ENCODE assay signal across 14 cellular contexts in genomic region chr17:75829747-75830146, GRCh38. TPM values are rescaled to one million over a fixed set of nuclear protein-coding genes. Genes with fewer than 3 reads are reported as not detected.
DNase-seq lines count a peak whose midpoint lies in the region; ATAC-seq and TF ChIP-seq lines count a peak whose summit lies in the region.
"Had no signal": no experiment of that assay in that cellular context is flagged by ENCODE, and none has a peak within 500 bp of the region (broad histone marks: within the 10 kb centered on the region; RNA-seq: fewer than 3 reads in every experiment).

No MANE protein-coding gene starts in this region.

- H3K27ac Mint-ChIP-seq in natural killer cell = peak overlapping the region; percentile 97 to 99
- peak overlapping the region in 1 of 2 donors; percentile 50 for H3K27ac Mint-ChIP-seq in natural killer cell treated with Interleukin-12 subunit alpha and Interleukin-12 subunit beta and Interleukin-15 and Interleukin-18, amount 100 ng/mL, for 72 hours
- peak overlapping the region; percentile 24 for H3K27ac Mint-ChIP-seq in endothelial cell (ENCODE audit: unreplicated experiment)
- H3K27ac Mint-ChIP-seq: CD4-positive, alpha-beta T cell had no signal

- peak overlapping the region; percentile 18; the same call in 1 of the 2 replicates for H3K27ac ChIP-seq in HUES6 (ENCODE audit: low read depth, low read length)
- H3K27ac ChIP-seq: KMS-11 had no signal

- H3K9me3 ChIP-seq in HUES6 (ENCODE audit: control insufficient read depth, insufficient read depth, low read depth, low read length) = no peaks in the 10 kb centered on the region

- H3K4me1 ChIP-seq in HUES6 (ENCODE audit: control insufficient read depth, insufficient read depth, low read length) = peaks cover 46% of the 10 kb centered on the region

- peaks cover 10% of the 10 kb centered on the region for H3K36me3 ChIP-seq in HUES6 (ENCODE audit: control insufficient read depth, insufficient read depth, low read length)

- H3K4me3 Mint-ChIP-seq in natural killer cell = no peak overlapping the region
- H3K4me3 Mint-ChIP-seq in natural killer cell treated with Interleukin-12 subunit alpha and Interleukin-12 subunit beta and Interleukin-15 and Interleukin-18, amount 100 ng/mL, for 72 hours = no peak overlapping the region
- H3K4me3 Mint-ChIP-seq in endothelial cell (ENCODE audit: unreplicated experiment) = no peak overlapping the region
- H3K4me3 Mint-ChIP-seq: CD4-positive, alpha-beta T cell had no signal

- no peak for TF ChIP-seq CTCF in natural killer cell (IDR thresholded peaks at IDR 0.05)
- no peak for TF ChIP-seq CTCF in endothelial cell (IDR thresholded peaks at IDR 0.05; ENCODE audit: unreplicated experiment)

- no peak for ATAC-seq in natural killer cell
- no peak for ATAC-seq in natural killer cell treated with Interleukin-12 subunit alpha and Interleukin-12 subunit beta and Interleukin-15 and Interleukin-18, amount 100 ng/mL, for 72 hours
- ATAC-seq in HG03175 (IDR thresholded peaks at IDR 0.05; ENCODE audit: unreplicated experiment) = no peak

- intact Hi-C loops in natural killer cell (cut with micrococcal nuclease) = no loop called here

- no peak overlapping the region for H3K9ac ChIP-seq in HUES6 (ENCODE audit: low read length)
- H3K9ac ChIP-seq: KMS-11 had no signal

- H3K9me3 Mint-ChIP-seq in natural killer cell (no peaks in the 10 kb centered on the region), endothelial cell (ENCODE audit: unreplicated experiment) (no peaks in the 10 kb centered on the region)
- no peaks in the 10 kb centered on the region for H3K9me3 Mint-ChIP-seq in natural killer cell treated with Interleukin-12 subunit alpha and Interleukin-12 subunit beta and Interleukin-15 and Interleukin-18, amount 100 ng/mL, for 72 hours
- H3K9me3 Mint-ChIP-seq: CD4-positive, alpha-beta T cell had no signal

- DNase-seq in natural killer cell (no peak), endothelial cell (ENCODE audit: low spot score) (no peak), GM03348 (ENCODE audit: low spot score) (no peak), NCI-H748 treated with DMSO at 0.1 percent for 48 hours (lab: John Stamatoyannopoulos, UW) (no peak)
- no peak for DNase-seq in natural killer cell treated with Interleukin-12 subunit alpha and Interleukin-12 subunit beta and Interleukin-15 and Interleukin-18, amount 100 ng/mL, for 72 hours (ENCODE audit: low spot score)
- DNase-seq: AML-193, NCI-H1048, NCI-H146, NCI-H2081, NCI-H510A had no signal

- H3K36me3 Mint-ChIP-seq in natural killer cell (no peaks in the 10 kb centered on the region), endothelial cell (ENCODE audit: low read depth, unreplicated experiment) (peaks cover 5% of the 10 kb centered on the region)
- peaks cover 5% of the 10 kb centered on the region for H3K36me3 Mint-ChIP-seq in natural killer cell treated with Interleukin-12 subunit alpha and Interleukin-12 subunit beta and Interleukin-15 and Interleukin-18, amount 100 ng/mL, for 72 hours

- H3K27me3 ChIP-seq in HUES6 (ENCODE audit: control insufficient read depth, insufficient read depth, low read length) = no peaks in the 10 kb centered on the region

- H3K4me1 Mint-ChIP-seq in natural killer cell = peaks cover 27 to 51% of the 10 kb centered on the region in 2 donors
- H3K4me1 Mint-ChIP-seq in natural killer cell treated with Interleukin-12 subunit alpha and Interleukin-12 subunit beta and Interleukin-15 and Interleukin-18, amount 100 ng/mL, for 72 hours (ENCODE audit: low read depth in 2 of 2) = peaks cover 23 to 35% of the 10 kb centered on the region in 2 donors
- peaks cover 16% of the 10 kb centered on the region for H3K4me1 Mint-ChIP-seq in endothelial cell (ENCODE audit: unreplicated experiment)

- H3K4me3 ChIP-seq in HUES6 (ENCODE audit: low read depth, low read length) = no peak overlapping the region

- H3K27me3 Mint-ChIP-seq in natural killer cell (ENCODE audit: low read depth in 2 of 2) (no peaks in the 10 kb centered on the region), endothelial cell (ENCODE audit: unreplicated experiment) (peaks cover 8% of the 10 kb centered on the region)
- no peaks in the 10 kb centered on the region for H3K27me3 Mint-ChIP-seq in natural killer cell treated with Interleukin-12 subunit alpha and Interleukin-12 subunit beta and Interleukin-15 and Interleukin-18, amount 100 ng/mL, for 72 hours
- H3K27me3 Mint-ChIP-seq: CD4-positive, alpha-beta T cell had no signal

RNA-seq across cellular contexts. Expression of gene UNC13D, which starts 14.5 kb away (rescaled TPM):
- total RNA-seq in natural killer cell (100 to 1,000 TPM; 269 to 279 (median 277) TPM), endothelial cell (ENCODE audit: unreplicated experiment) (11.5 TPM)
- total RNA-seq in natural killer cell treated with Interleukin-12 subunit alpha and Interleukin-12 subunit beta and Interleukin-15 and Interleukin-18, amount 100 ng/mL, for 72 hours = 100 to 1,000 TPM; 270 to 289 TPM

RNA-seq across cellular contexts. Expression of gene WBP2, which starts 25.4 kb away (rescaled TPM):
- total RNA-seq in natural killer cell = 100 to 1,000 TPM in 1 of 3 donors, 10 to 100 TPM in 2; 81.1 to 106 (median 95.2) TPM
- 100 to 1,000 TPM in 1 of 2 donors, 10 to 100 TPM in 1; 73.8 to 101 TPM for total RNA-seq in natural killer cell treated with Interleukin-12 subunit alpha and Interleukin-12 subunit beta and Interleukin-15 and Interleukin-18, amount 100 ng/mL, for 72 hours
- 69.6 TPM for total RNA-seq in endothelial cell (ENCODE audit: unreplicated experiment)

RNA-seq across cellular contexts. Expression of gene UNK, which starts 45.1 kb away (rescaled TPM):
- total RNA-seq in natural killer cell (10 to 100 TPM; 44.2 to 51.3 (median 44.5) TPM), endothelial cell (ENCODE audit: unreplicated experiment) (28.8 TPM)
- total RNA-seq in natural killer cell treated with Interleukin-12 subunit alpha and Interleukin-12 subunit beta and Interleukin-15 and Interleukin-18, amount 100 ng/mL, for 72 hours = 10 to 100 TPM; 30.6 to 39.8 TPM

RNA-seq across cellular contexts. Expression of gene TRIM47, which starts 48.6 kb away (rescaled TPM):
- total RNA-seq in natural killer cell (1 to 10 TPM; 1.2 to 2.5 (median 2.0) TPM), endothelial cell (ENCODE audit: unreplicated experiment) (4.4 TPM)
- 1 to 10 TPM; 1.6 to 2.1 TPM for total RNA-seq in natural killer cell treated with Interleukin-12 subunit alpha and Interleukin-12 subunit beta and Interleukin-15 and Interleukin-18, amount 100 ng/mL, for 72 hours

Comparison
In these comparisons a context has a peak if more than half of its experiments do, and no peak if none do; other contexts are left out.
1. RNA of gene UNC13D, which starts 14.5 kb away (total RNA-seq): 270 to 289 TPM in natural killer cell treated with Interleukin-12 subunit alpha and Interleukin-12 subunit beta and Interleukin-15 and Interleukin-18, amount 100 ng/mL, for 72 hours and 269 to 279 TPM in natural killer cell; 11.5 TPM in endothelial cell (single experiment); every median in the first group is over 10 times any median in the second.